8 cellular contexts compared by ENCODE assay signal in genomic region chr14:95098984-95099599, GRCh38. TPM values are rescaled to one million over a fixed set of nuclear protein-coding genes. Genes with fewer than 3 reads are reported as not detected.
A peak's percentile ranks its signal among the peaks of the same experiment; 100 is the strongest.
DNase-seq lines count a peak whose midpoint lies in the region; ATAC-seq and TF ChIP-seq lines count a peak whose summit lies in the region.

No MANE protein-coding gene starts in this region.

- no peak overlapping the region for H3K27ac ChIP-seq in lung (ENCODE audit: low read depth in 1 of 2, low read length in 1 of 2)
- H3K27ac ChIP-seq in transverse colon = no peak overlapping the region

- in situ Hi-C loops in transverse colon (cut with MboI; ENCODE audit: low pct_ligation_motif_present in 1 of 4, low pct_unique_long_range_greater_than_20kb in 1 of 4, low sequenced_read_pairs in 3 of 4) = loop anchor here in 2 of 4 donors (10.0 to 25.0 kb wide), 2 partner anchors 404 to 412 kb away; no protein-coding TSS in a partner anchor

- H3K36me3 Mint-ChIP-seq in effector memory CD8-positive, alpha-beta T cell (ENCODE audit: insufficient read depth) = peaks cover 61% of the 10 kb centered on the region

- TF ChIP-seq CTCF in lung (IDR thresholded peaks at IDR 0.05; ENCODE audit: control extremely low read depth, extremely low read depth) (no peak), transverse colon (IDR thresholded peaks at IDR 0.05) (peak; percentile 64 to 83 (median 70))

- intact Hi-C loops in transverse colon (cut with DNase I; ENCODE audit: low total_unique reads) = no loop called here

- no peak for TF ChIP-seq EP300 in transverse colon (IDR thresholded peaks at IDR 0.05; ENCODE audit: low read depth)

- H3K27me3 ChIP-seq in lung (ENCODE audit: control insufficient read depth, insufficient read depth) (no peaks in the 10 kb centered on the region), transverse colon (no peaks in the 10 kb centered on the region)

- H3K9me3 ChIP-seq in lung (ENCODE audit: control insufficient read depth in 2 of 2, insufficient read depth in 1 of 2, low read length in 1 of 2) (no peaks in the 10 kb centered on the region), transverse colon (no peaks in the 10 kb centered on the region)

- no peaks in the 10 kb centered on the region for H3K9me3 Mint-ChIP-seq in effector memory CD8-positive, alpha-beta T cell

- H3K27me3 Mint-ChIP-seq in effector memory CD8-positive, alpha-beta T cell = no peaks in the 10 kb centered on the region

- no peak overlapping the region for H3K4me3 ChIP-seq in lung
- no peak overlapping the region for H3K4me3 ChIP-seq in transverse colon

- H3K4me3 Mint-ChIP-seq in effector memory CD8-positive, alpha-beta T cell = no peak overlapping the region

- H3K36me3 ChIP-seq in lung (ENCODE audit: control insufficient read depth in 2 of 2, insufficient read depth in 2 of 2, low read length in 2 of 2) (peaks cover 28% of the 10 kb centered on the region in 2 donors), transverse colon (peaks cover 0 to 32% (median 11%) of the 10 kb centered on the region in 4 donors)

- H3K27ac Mint-ChIP-seq in effector memory CD8-positive, alpha-beta T cell = peak overlapping the region in 1 of 2 donors; percentile 59

- peak; percentile 46 for ATAC-seq in effector memory CD8-positive, alpha-beta T cell (replicated peaks)
- ATAC-seq in lung (ENCODE audit: insufficient read depth, low FRiP score) = peak; percentile 66
- no peak for ATAC-seq in HG02798 (IDR thresholded peaks at IDR 0.05; ENCODE audit: poor library complexity, unreplicated experiment)

- H3K4me1 Mint-ChIP-seq in effector memory CD8-positive, alpha-beta T cell (ENCODE audit: low read depth in 2 of 2) = peaks cover 19 to 26% of the 10 kb centered on the region in 2 donors

- H3K4me1 ChIP-seq in lung (ENCODE audit: control insufficient read depth in 2 of 2, insufficient read depth in 2 of 2, low read length in 2 of 2) = no peaks in the 10 kb centered on the region
- peaks cover 0 to 25% (median 0%) of the 10 kb centered on the region in 4 donors for H3K4me1 ChIP-seq in transverse colon

- no peak for TF ChIP-seq POLR2A in transverse colon (IDR thresholded peaks at IDR 0.05)

- peak; percentile 4 for DNase-seq in NCI-H2029 (lab: John Stamatoyannopoulos, UW)
- no peak for DNase-seq in NCI-H2029 treated with DMSO at 0.1 percent for 48 hours (lab: John Stamatoyannopoulos, UW)
- DNase-seq in MV-4-11 (lab: John Stamatoyannopoulos, UW) = peak; percentile 51
- DNase-seq in T-helper 1 cell = peak in 3 of 5 donors; percentile 9 to 17 (median 15)
- peak; percentile 7 to 19 (median 14) for DNase-seq in effector memory CD8-positive, alpha-beta T cell
- peak; percentile 47 for DNase-seq in lung (ENCODE audit: low spot score)
- peak; percentile 63 for DNase-seq in transverse colon

- 40 to 51% methylated on average over 3 of the region's 3 CpGs for WGBS in lung, 2 donors
- 33 to 36% methylated on average over 3 of the region's 3 CpGs for WGBS in transverse colon (ENCODE audit: low coverage in 1 of 2), 2 donors

RNA-seq across cellular contexts. Expression of gene DICER1, which starts 58.2 kb away (rescaled TPM):
- total RNA-seq in lung (100 to 1,000 TPM in 1 of 2 donors, 10 to 100 TPM in 1; 67.9 to 103 TPM), transverse colon (100 to 1,000 TPM in 1 of 4 donors, 10 to 100 TPM in 3; 45.6 to 102 (median 71.4) TPM)
- 10 to 100 TPM in 1 of 2 donors, 1 to 10 TPM in 1; 9.1 to 20.2 TPM for polyA plus RNA-seq in lung
